Comparison of ENCODE assay signal across 27 cellular contexts in genomic region chr7:149761307-149761706, GRCh38.
"Had no signal": no experiment of that assay in that cellular context is flagged by ENCODE, and none has a peak within 500 bp of the region (broad histone marks: within the 10 kb centered on the region; RNA-seq: fewer than 3 reads in every experiment).

No MANE protein-coding gene starts in this region.

- H3K4me1 ChIP-seq: suprapubic skin, testis, thyroid gland, transverse colon, upper lobe of left lung, upper lobe of right lung, uterus, vagina had no signal

- DNase-seq: stimulated activated CD4-positive, alpha-beta T cell treated with anti-CD3 and anti-CD28 coated beads, Interleukin-2, amount 100 ng/mL, for 48 hours; stimulated activated CD4-positive, alpha-beta T cell treated with anti-CD3 and anti-CD28 coated beads, Interleukin-4, amount 100 ng/mL, for 1 hour; stimulated activated CD4-positive, alpha-beta T cell treated with anti-CD3 and anti-CD28 coated beads, Interleukin-4, amount 100 ng/mL, for 24 hours; stimulated activated CD4-positive, alpha-beta T cell treated with anti-CD3 and anti-CD28 coated beads, Interleukin-4, amount 100 ng/mL, for 4 hours; stimulated activated CD8-positive, alpha-beta memory T cell treated with anti-CD3 and anti-CD28 coated beads, Interleukin-4, amount 100 ng/mL, for 48 hours; stimulated activated naive B cell treated with anti-CD40 and anti-IgM and Interleukin-4, amounts not matched to agents 10 μg/mL and 1 μg/mL and 100 μg/mL, for 72 hours; stimulated activated naive CD4-positive, alpha-beta T cell; stimulated activated naive CD4-positive, alpha-beta T cell treated with Interleukin-2 at 50 U/mL for 16 hours; stimulated activated naive CD8-positive, alpha-beta T cell treated with anti-CD3 and anti-CD28 coated beads, Interleukin-15, amount 100 ng/mL, for 72 hours; stimulated activated naive CD8-positive, alpha-beta T cell treated with anti-CD3 and anti-CD28 coated beads, Interleukin-15, Interleukin-2, amounts not matched to agents 100 U/mL and 50 U/mL, for 24 hours; stomach; substantia nigra; testis; thyroid gland; tibial artery; transverse colon; trophoblast cell; upper lobe of left lung; upper lobe of right lung; uterus had no signal

- H3K36me3 ChIP-seq: thoracic aorta, transverse colon, upper lobe of right lung, uterus, vagina had no signal

- H3K9me3 ChIP-seq: stomach, suprapubic skin, testis, thoracic aorta, thyroid gland, tibial artery, tibial nerve, transverse colon, upper lobe of left lung, upper lobe of right lung, uterus, vagina had no signal

- FAIRE-seq: urothelium cell line had no signal

- H3K27ac ChIP-seq: stomach, suprapubic skin, testis, thoracic aorta, thyroid gland, tibial artery, tibial nerve, transverse colon, upper lobe of left lung, upper lobe of right lung, uterus, vagina had no signal

- H3K27me3 ChIP-seq: testis, thyroid gland, upper lobe of left lung, upper lobe of right lung, uterus, vagina had no signal

- ATAC-seq: stimulated activated effector memory CD8-positive, alpha-beta T cell treated with anti-CD3 and anti-CD28 coated beads, Interleukin-12 subunit alpha, Interleukin-12 subunit beta, amount 100 ng/mL, for 72 hours; stimulated activated memory B cell treated with anti-CD40 and anti-IgM and Interleukin-4, amounts not matched to agents 10 μg/mL and 1 μg/mL and 100 μg/mL, for 72 hours; stimulated activated naive B cell treated with anti-CD40 and anti-IgM and Interleukin-4, amounts not matched to agents 10 μg/mL and 1 μg/mL and 100 μg/mL, for 72 hours; stimulated activated naive CD8-positive, alpha-beta T cell treated with anti-CD3 and anti-CD28 coated beads, Interleukin-15, amount 100 ng/mL, for 72 hours; stimulated activated naive CD8-positive, alpha-beta T cell treated with anti-CD3 and anti-CD28 coated beads, Interleukin-15, Interleukin-2, amounts not matched to agents 100 U/mL and 50 U/mL, for 24 hours; upper lobe of right lung had no signal

- H3K4me3 ChIP-seq: stomach, suprapubic skin, testis, thoracic aorta, thyroid gland, tibial artery, tibial nerve, transverse colon, upper lobe of left lung, upper lobe of right lung, uterus, vagina had no signal
